1 cellular context compared by ENCODE assay signal in the genomic region with DNA sequence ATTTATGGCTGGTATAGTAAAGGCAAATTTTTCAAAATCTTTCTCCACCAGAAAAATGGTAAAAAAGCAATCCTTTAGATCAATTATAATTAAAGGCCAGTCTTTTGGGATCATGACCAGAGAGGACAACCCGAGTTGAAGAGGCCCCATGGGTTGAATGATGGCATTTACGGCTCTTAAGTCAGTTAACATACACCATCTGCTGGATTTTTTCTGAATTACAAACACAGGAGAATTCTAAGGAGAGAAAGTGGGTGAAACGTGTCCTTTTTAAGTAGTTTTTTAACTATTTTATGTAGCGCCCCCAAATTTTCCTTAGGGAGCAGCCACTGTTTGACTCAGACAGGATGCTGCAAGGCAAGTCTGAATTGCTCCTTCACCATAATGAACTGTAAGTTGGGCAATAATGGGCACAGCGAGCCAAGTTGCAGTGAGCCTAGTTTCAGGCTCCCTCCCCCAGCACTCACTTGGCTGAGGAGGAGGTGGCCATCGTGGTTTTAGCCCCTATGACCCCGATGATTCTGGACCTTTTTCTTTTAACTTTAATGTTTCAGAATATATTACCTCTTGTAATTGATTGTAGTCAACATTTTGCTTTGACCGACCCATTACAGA.
TF ChIP-seq lines count a peak whose summit lies in the region.

No MANE protein-coding gene starts in this region.

TF ChIP-seq in GM12878, 131 proteins besides CTCF, POLR2A, EP300 and RAD21 (continued from another document):
- TF ChIP-seq SMC3 (IDR thresholded peaks at IDR 0.05; ENCODE audit: borderline replicate concordance, low read length) (peak; percentile 52; the same call in 1 of the 2 replicates), ESRRA (IDR thresholded peaks at IDR 0.05; ENCODE audit: low read length) (no peak)
